14 cellular contexts compared by ENCODE assay signal in genomic region chr11:68810164-68810563, GRCh38. TPM values are rescaled to one million over a fixed set of nuclear protein-coding genes. Genes with fewer than 3 reads are reported as not detected.
DNase-seq lines count a peak whose midpoint lies in the region; ATAC-seq lines count a peak whose summit lies in the region.
"Had no signal": no experiment of that assay in that cellular context is flagged by ENCODE, and none has a peak within 500 bp of the region (broad histone marks: within the 10 kb centered on the region; RNA-seq: fewer than 3 reads in every experiment).

No MANE protein-coding gene starts in this region.

- no peak overlapping the region for H3K4me2 ChIP-seq in neuronal stem cell (ENCODE audit: insufficient read depth, low read length, poor library complexity, severe bottlenecking)

- no peaks in the 10 kb centered on the region for H3K9me3 ChIP-seq in neuronal stem cell (replicated peaks in 1 of 2; ENCODE audit: control insufficient read depth in 2 of 2, insufficient read depth in 1 of 2, low read depth in 1 of 2, low read length in 2 of 2)

- H3K18ac ChIP-seq in neuronal stem cell (ENCODE audit: low read length), result no peak overlapping the region

- peak overlapping the region; percentile 40 for H2AFZ ChIP-seq in neuronal stem cell (ENCODE audit: low read length)

- H3K27me3 ChIP-seq in neuronal stem cell (ENCODE audit: control insufficient read depth in 3 of 3, insufficient read depth in 3 of 3, low read depth in 1 of 3, low read length in 3 of 3), result no peaks in the 10 kb centered on the region

- H3K27ac ChIP-seq in neuronal stem cell (replicated peaks; ENCODE audit: low read length), result no peak overlapping the region

- H4K8ac ChIP-seq in neuronal stem cell (ENCODE audit: low read depth, low read length), result no peak overlapping the region

- no peak overlapping the region for H2BK15ac ChIP-seq in neuronal stem cell (ENCODE audit: low read length)

- H3K4ac ChIP-seq in neuronal stem cell (ENCODE audit: low read length), result no peak overlapping the region

- no peak overlapping the region for H3K23ac ChIP-seq in neuronal stem cell (ENCODE audit: low read depth, low read length, poor library complexity)

- H4K91ac ChIP-seq in neuronal stem cell (ENCODE audit: low read depth, low read length, poor library complexity), result no peak overlapping the region

- no peak overlapping the region for H3K14ac ChIP-seq in neuronal stem cell (ENCODE audit: low read length)

- no peak overlapping the region for H2AK5ac ChIP-seq in neuronal stem cell (ENCODE audit: low read depth, low read length)

- no peak overlapping the region for H2BK120ac ChIP-seq in neuronal stem cell (ENCODE audit: low read depth, low read length)

- no peak overlapping the region for H2BK5ac ChIP-seq in neuronal stem cell (ENCODE audit: low read length)

- DNase-seq in Ammon's horn (ENCODE audit: low spot score), result peak; percentile 54
- peak; percentile 20 for DNase-seq in NCI-H2171 (lab: John Stamatoyannopoulos, UW)
- DNase-seq in head of caudate nucleus, result peak in 27 of 42 donors; percentile 9 to 67 (median 30)
- DNase-seq in neuronal stem cell (ENCODE audit: low spot score), result no peak
- DNase-seq in NOMO-1 (lab: John Stamatoyannopoulos, UW; ENCODE audit: unreplicated experiment in 2 of 2), result no peak
- no peak for DNase-seq in effector CD8-positive, alpha-beta T cell (lab: John Stamatoyannopoulos, UW)
- DNase-seq: Calu3; central memory CD4-positive, alpha-beta T cell; effector memory CD8-positive, alpha-beta T cell; NCI-H146; NCI-H510A; OCI-M1 had no signal

- peaks cover 2 to 6% of the 10 kb centered on the region in 2 donors for H3K4me1 ChIP-seq in neuronal stem cell (ENCODE audit: control insufficient read depth in 2 of 2, insufficient read depth in 1 of 2, low read depth in 1 of 2, low read length in 2 of 2)

- no peak overlapping the region for H3K4me3 ChIP-seq in neuronal stem cell (ENCODE audit: low read length in 2 of 2)

- intact Hi-C loops in head of caudate nucleus (cut with DNase I), result no loop called here

- no peaks in the 10 kb centered on the region for H3K36me3 ChIP-seq in neuronal stem cell (replicated peaks in 1 of 2; ENCODE audit: control insufficient read depth in 2 of 2, insufficient read depth in 2 of 2, low read length in 2 of 2)

- no peak overlapping the region for H2BK12ac ChIP-seq in neuronal stem cell (ENCODE audit: low read length)

- WGBS in neuronal stem cell (ENCODE audit: extremely low coverage in 2 of 2, insufficient read length in 2 of 2, insufficient replicate concordance in 1 of 2), 2 donors, result no CpG with 5 or more reads among the region's 7 CpGs

- ATAC-seq in GM19467 (IDR thresholded peaks at IDR 0.05; ENCODE audit: unreplicated experiment) (no peak), GM21717 (IDR thresholded peaks at IDR 0.05; ENCODE audit: unreplicated experiment) (no peak)
- ATAC-seq: effector memory CD8-positive, alpha-beta T cell had no signal

- no peak overlapping the region for H3K9ac ChIP-seq in neuronal stem cell (ENCODE audit: low read depth, low read length, poor library complexity)

- no peaks in the 10 kb centered on the region for H3K79me1 ChIP-seq in neuronal stem cell (ENCODE audit: low read depth, low read length)

RNA-seq across cellular contexts. Expression of gene CPT1A, which starts 31.6 kb away (rescaled TPM):
- polyA plus RNA-seq in neuronal stem cell (2013, experiment 1 of 2), result 0.84 TPM
- polyA plus RNA-seq in neuronal stem cell (2013, experiment 2 of 2), result 0.93 TPM

RNA-seq across cellular contexts. Expression of gene TESMIN, which starts 58.8 kb away (rescaled TPM):
- polyA plus RNA-seq in neuronal stem cell (2013, experiment 1 of 2), result 6.3 TPM
- 5.6 TPM for polyA plus RNA-seq in neuronal stem cell (2013, experiment 2 of 2)

Comparison
In these comparisons a context has a peak if more than half of its experiments do, and no peak if none do; other contexts are left out.
1. DNase-seq: peak in Ammon's horn (single experiment), NCI-H2171 (single experiment) and head of caudate nucleus (27 of 42); none in neuronal stem cell (single experiment), NOMO-1 (0 of 2) and effector CD8-positive, alpha-beta T cell (single experiment).